8 cellular contexts compared by ENCODE assay signal in the genomic region with DNA sequence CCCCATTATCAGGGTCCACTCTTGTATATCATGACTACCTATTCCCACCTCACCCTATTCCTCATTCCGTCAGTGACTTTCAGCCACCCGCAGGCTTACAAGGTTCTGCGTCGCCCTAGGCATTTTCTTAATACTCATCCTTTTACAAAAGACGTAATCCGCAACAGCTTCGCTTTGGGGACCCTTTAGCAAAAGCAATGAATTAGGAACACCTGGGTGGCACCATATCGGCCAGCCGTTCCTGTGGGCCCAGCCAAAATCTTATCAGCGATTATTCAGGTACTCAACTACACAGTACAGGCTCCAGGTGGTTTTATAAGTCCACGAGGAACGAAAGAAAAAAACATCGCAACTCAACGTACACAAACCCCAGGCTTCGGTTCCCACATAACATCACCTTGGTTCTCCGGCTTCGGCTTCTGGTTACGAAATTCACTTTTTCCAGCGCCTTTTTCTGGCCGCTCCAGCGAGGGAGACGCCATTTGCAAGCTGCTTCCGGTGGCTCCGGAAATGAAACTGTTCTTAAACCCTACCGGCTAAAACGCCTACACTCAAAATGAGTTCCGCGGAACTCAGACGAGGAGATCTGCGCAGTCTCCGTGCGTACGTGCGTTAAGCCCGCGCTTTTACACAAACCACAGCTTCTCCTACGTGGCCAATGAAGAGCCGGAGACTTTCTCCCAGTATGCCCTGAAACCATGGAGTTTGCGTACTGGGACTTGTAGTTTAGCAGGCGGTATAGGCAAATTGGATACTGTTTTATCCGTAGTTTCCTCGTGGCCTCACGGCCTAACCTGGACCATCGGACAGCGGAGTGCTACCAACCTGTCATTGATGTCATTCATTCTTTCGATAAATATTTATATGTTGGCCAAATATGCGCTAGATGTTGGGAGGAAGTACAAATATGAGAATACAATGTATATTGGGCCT. TPM values are rescaled to one million over a fixed set of nuclear protein-coding genes. Genes with fewer than 3 reads are reported as not detected.
DNase-seq lines count a peak whose midpoint lies in the region; ATAC-seq and TF ChIP-seq lines count a peak whose summit lies in the region.

Gene KRR1 (minus strand): TSS at position 494 of the 933 bp plus-strand sequence. CDS start 12 bp downstream, at position 482.

- intact Hi-C loops in head of caudate nucleus (cut with DNase I): loop anchor here (5.0 to 10.0 kb wide), 2 partner anchors 836 to 1053 kb away; partner anchors contain the start of gene BBS10

- no peaks in the 10 kb centered on the region for H3K27me3 ChIP-seq in thymus (ENCODE audit: control insufficient read depth, insufficient read depth)

- peak within 1 kb of the TSS; percentile 74 for H3K27ac ChIP-seq in thymus (ENCODE audit: low read depth)

- peaks cover 1% of the 10 kb centered on the region for H3K36me3 Mint-ChIP-seq in osteocyte (ENCODE audit: unreplicated experiment)

- peaks cover 3% of the 10 kb centered on the region for H3K4me1 ChIP-seq in thymus (ENCODE audit: control insufficient read depth, insufficient read depth, low read length)

- no peaks in the 10 kb centered on the region for H3K27me3 Mint-ChIP-seq in osteocyte (ENCODE audit: unreplicated experiment)

- ATAC-seq in HG02759 (IDR thresholded peaks at IDR 0.05; ENCODE audit: unreplicated experiment): peak; percentile 98

- H3K36me3 ChIP-seq in thymus (ENCODE audit: control insufficient read depth, insufficient read depth): no peaks in the 10 kb centered on the region

- no peaks in the 10 kb centered on the region for H3K9me3 ChIP-seq in thymus (ENCODE audit: control insufficient read depth)

- H3K27ac Mint-ChIP-seq in osteocyte (ENCODE audit: unreplicated experiment): peak within 1 kb of the TSS; percentile 96

- H3K4me3 ChIP-seq in GM12864 (ENCODE audit: low read depth, low read length): peak within 1 kb of the TSS; percentile 72
- H3K4me3 ChIP-seq in thymus (ENCODE audit: low read length): peak within 1 kb of the TSS; percentile 66

- WGBS in thymus: 7% methylated on average over 47 of the region's 47 CpGs

- peaks cover 26% of the 10 kb centered on the region for H3K4me1 Mint-ChIP-seq in osteocyte (ENCODE audit: unreplicated experiment)

- peak; percentile 95 for DNase-seq in GM12864 (ENCODE audit: low read depth)
- peak; percentile 99 to 100 (median 99) for DNase-seq in NCI-H1417 (lab: John Stamatoyannopoulos, UW)
- DNase-seq in SW 1271 (lab: John Stamatoyannopoulos, UW): peak; percentile 96 to 99
- peak; percentile 70 for DNase-seq in activated naive CD8-positive, alpha-beta T cell treated with anti-CD3 and anti-CD28 coated beads, Interleukin-2, amount 50 U/mL, for 16 hours (ENCODE audit: low read depth, low spot score)
- DNase-seq in head of caudate nucleus: peak; percentile 90 to 98 (median 96)
- DNase-seq in osteocyte (ENCODE audit: extremely low spot score, unreplicated experiment): peak; percentile 95

- H3K4me3 Mint-ChIP-seq in osteocyte (ENCODE audit: unreplicated experiment): peak within 1 kb of the TSS; percentile 94

- no peaks in the 10 kb centered on the region for H3K9me3 Mint-ChIP-seq in osteocyte (ENCODE audit: unreplicated experiment)

- TF ChIP-seq CTCF in GM12864 (IDR thresholded peaks at IDR 0.05; ENCODE audit: low read depth, low read length, missing control alignments): no peak
- no peak for TF ChIP-seq CTCF in osteocyte (IDR thresholded peaks at IDR 0.05)

RNA-seq across cellular contexts. Expression of gene KRR1, which starts in this region (rescaled TPM):
- 47.1 and 52.0 TPM in 2 replicates for total RNA-seq in osteocyte
- polyA plus RNA-seq in thymus: 24.5 TPM

Comparison
In these comparisons a context has a peak if more than half of its experiments do, and no peak if none do; other contexts are left out.
1. Peak in every context shown above with its lines: DNase-seq, ATAC-seq, H3K4me3 ChIP-seq and H3K27ac ChIP-seq.